17 cellular contexts compared by ENCODE assay signal in the genomic region with DNA sequence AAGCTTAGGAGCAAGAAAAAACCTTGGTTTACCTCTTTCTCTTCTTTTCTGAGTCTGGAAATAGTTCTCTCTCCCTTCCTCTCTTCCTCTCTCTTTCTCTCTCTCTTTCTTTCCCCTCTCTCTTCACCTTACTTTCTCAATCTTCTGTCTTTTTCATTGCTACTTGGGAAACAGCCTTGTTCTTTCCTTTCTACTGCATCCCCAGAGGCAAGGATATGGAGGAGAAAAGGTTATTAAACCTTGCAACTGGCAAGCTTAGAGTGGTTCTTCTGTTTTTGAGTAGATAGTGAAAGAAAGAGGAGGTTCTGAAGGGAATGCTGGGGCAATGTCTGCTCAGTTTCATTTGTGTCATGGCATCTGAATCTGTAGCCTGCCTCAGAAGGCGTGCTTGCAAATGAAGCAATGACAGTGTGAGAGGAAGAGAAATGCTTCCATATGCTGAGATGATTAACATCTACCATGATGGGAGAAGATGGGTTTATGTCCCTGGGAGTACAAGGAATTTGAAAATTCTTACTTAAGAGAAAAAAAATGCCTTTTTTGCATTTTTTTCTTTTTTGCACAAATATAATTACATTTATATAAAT.
"Had no signal": no experiment of that assay in that cellular context is flagged by ENCODE, and none has a peak within 500 bp of the region (broad histone marks: within the 10 kb centered on the region; RNA-seq: fewer than 3 reads in every experiment).

No MANE protein-coding gene starts in this region.

- H3K4me1 ChIP-seq: gastroesophageal sphincter had no signal

- H3K27me3 Mint-ChIP-seq: activated B cell treated with CpG ODN at 0.5 μM for 24 hours; activated naive CD8-positive, alpha-beta T cell treated with anti-CD3 and anti-CD28 coated beads for 36 hours; stimulated activated memory B cell treated with anti-CD40 and anti-IgM and Interleukin-4, amounts not matched to agents 10 μg/mL and 1 μg/mL and 100 μg/mL, for 72 hours had no signal

- ATAC-seq: effector memory CD8-positive, alpha-beta T cell; gastroesophageal sphincter; left lobe of liver; stimulated activated memory B cell treated with anti-CD40 and anti-IgM and Interleukin-4, amounts not matched to agents 10 μg/mL and 1 μg/mL and 100 μg/mL, for 72 hours; T-helper 17 cell had no signal

- H3K9me3 Mint-ChIP-seq: activated B cell treated with CpG ODN at 0.5 μM for 24 hours; activated naive CD8-positive, alpha-beta T cell treated with anti-CD3 and anti-CD28 coated beads for 36 hours; effector memory CD8-positive, alpha-beta T cell; naive B cell; stimulated activated memory B cell treated with anti-CD40 and anti-IgM and Interleukin-4, amounts not matched to agents 10 μg/mL and 1 μg/mL and 100 μg/mL, for 72 hours had no signal

- H3K27ac Mint-ChIP-seq: activated B cell treated with CpG ODN at 0.5 μM for 24 hours; activated naive CD8-positive, alpha-beta T cell treated with anti-CD3 and anti-CD28 coated beads for 36 hours; effector memory CD8-positive, alpha-beta T cell; stimulated activated memory B cell treated with anti-CD40 and anti-IgM and Interleukin-4, amounts not matched to agents 10 μg/mL and 1 μg/mL and 100 μg/mL, for 72 hours; T-helper 17 cell had no signal

- H3K4me3 Mint-ChIP-seq: activated B cell treated with CpG ODN at 0.5 μM for 24 hours; activated naive CD8-positive, alpha-beta T cell treated with anti-CD3 and anti-CD28 coated beads for 36 hours; effector memory CD8-positive, alpha-beta T cell; naive B cell; stimulated activated memory B cell treated with anti-CD40 and anti-IgM and Interleukin-4, amounts not matched to agents 10 μg/mL and 1 μg/mL and 100 μg/mL, for 72 hours; T-helper 17 cell had no signal

- H3K4me1 Mint-ChIP-seq: activated B cell treated with CpG ODN at 0.5 μM for 24 hours; activated naive CD8-positive, alpha-beta T cell treated with anti-CD3 and anti-CD28 coated beads for 36 hours; naive B cell; stimulated activated memory B cell treated with anti-CD40 and anti-IgM and Interleukin-4, amounts not matched to agents 10 μg/mL and 1 μg/mL and 100 μg/mL, for 72 hours had no signal

- H3K36me3 Mint-ChIP-seq: activated naive CD8-positive, alpha-beta T cell treated with anti-CD3 and anti-CD28 coated beads for 36 hours; stimulated activated memory B cell treated with anti-CD40 and anti-IgM and Interleukin-4, amounts not matched to agents 10 μg/mL and 1 μg/mL and 100 μg/mL, for 72 hours had no signal

- H3K36me3 ChIP-seq: gastroesophageal sphincter had no signal

- H3K9me3 ChIP-seq: gastroesophageal sphincter had no signal

- H3K27me3 ChIP-seq: gastroesophageal sphincter had no signal

- DNase-seq: activated B cell treated with CpG ODN at 0.5 μM for 24 hours; activated CD4-positive, alpha-beta T cell treated with anti-CD3 and anti-CD28 coated beads for 48 hours; activated gamma-delta T cell treated with Interleukin-2 at 50 U/mL for 16 hours; activated naive CD8-positive, alpha-beta T cell treated with anti-CD3 and anti-CD28 coated beads for 36 hours; anterior cingulate cortex; cerebellar nuclear complex; dermis blood vessel endothelial cell; effector memory CD8-positive, alpha-beta T cell; islet precursor cell; naive B cell; posterior cingulate gyrus; retina; stimulated activated CD4-positive, alpha-beta T cell treated with anti-CD3 and anti-CD28 coated beads, Interleukin-2, amount 100 ng/mL, for 48 hours; T-helper 17 cell had no signal

- H3K27ac ChIP-seq: gastroesophageal sphincter had no signal

- H3K4me3 ChIP-seq: gastroesophageal sphincter had no signal
